Comparison of ENCODE assay signal across 11 cellular contexts in the genomic region with DNA sequence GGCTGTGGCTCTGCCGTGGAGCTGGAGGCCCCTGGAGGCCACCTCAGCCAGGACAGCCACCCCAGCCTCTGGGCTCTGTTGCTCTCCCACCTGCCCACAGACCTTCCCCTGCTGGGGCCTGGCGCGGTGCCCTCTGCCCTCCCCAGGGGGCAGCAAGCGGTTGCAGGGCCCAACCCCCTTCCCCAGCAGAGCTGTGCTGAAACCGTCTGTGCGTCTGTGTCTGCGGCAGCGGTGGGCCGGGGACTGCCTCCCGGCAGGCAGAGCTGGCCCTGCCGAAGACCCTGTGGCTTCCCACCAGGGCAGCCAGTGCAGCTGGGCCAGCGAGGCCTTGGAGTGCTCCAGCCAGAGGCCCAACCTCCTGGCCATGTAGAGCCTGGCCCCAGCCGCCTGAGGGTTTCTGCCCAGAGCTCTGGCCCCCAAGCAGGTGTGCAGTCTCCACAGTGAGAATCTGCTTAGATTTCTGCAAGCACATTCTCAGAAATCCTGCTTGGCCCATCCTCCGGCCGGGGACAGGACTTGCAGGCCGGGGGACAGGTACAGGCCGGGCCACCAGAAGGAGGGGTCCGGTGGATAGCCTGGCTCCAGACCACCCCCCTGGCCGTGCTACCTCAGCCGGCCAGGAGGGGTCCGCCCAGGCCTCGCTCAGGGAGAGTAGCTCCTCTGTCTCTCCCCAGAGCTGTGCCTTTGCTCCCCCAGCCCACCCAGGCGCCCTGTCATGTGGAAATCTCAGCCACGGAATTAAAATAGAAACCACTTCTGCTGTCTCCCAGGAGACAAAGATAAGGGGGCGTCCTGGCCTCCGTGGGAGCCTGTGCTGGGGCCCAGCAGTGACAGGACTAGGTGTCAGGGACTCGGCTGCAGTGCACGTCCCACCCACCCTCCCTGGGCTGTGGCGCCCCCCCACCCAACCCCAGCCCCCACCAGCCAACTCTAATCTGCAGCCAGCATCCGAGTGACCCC. TPM values are rescaled to one million over a fixed set of nuclear protein-coding genes. Genes with fewer than 3 reads are reported as not detected.
DNase-seq lines count a peak whose midpoint lies in the region; ATAC-seq and TF ChIP-seq lines count a peak whose summit lies in the region.
"Had no signal": no experiment of that assay in that cellular context is flagged by ENCODE, and none has a peak within 500 bp of the region (broad histone marks: within the 10 kb centered on the region; RNA-seq: fewer than 3 reads in every experiment).

No MANE protein-coding gene starts in this region.

- no peaks in the 10 kb centered on the region for H3K27me3 ChIP-seq in brain microvascular endothelial cell (replicated peaks)
- H3K27me3 ChIP-seq in lower lobe of right lung (ENCODE audit: low read depth) = peaks cover 5% of the 10 kb centered on the region
- no peaks in the 10 kb centered on the region for H3K27me3 ChIP-seq in prostate gland (replicated peaks; ENCODE audit: insufficient read depth)

- H3K27ac ChIP-seq in brain microvascular endothelial cell = no peak overlapping the region
- H3K27ac ChIP-seq in lower lobe of right lung = peak overlapping the region; percentile 28
- H3K27ac ChIP-seq in prostate gland = no peak overlapping the region

- H3K4me3 ChIP-seq in AG10803 (ENCODE audit: low read length) (no peak overlapping the region), brain microvascular endothelial cell (ENCODE audit: low read depth, low read length) (no peak overlapping the region), lower lobe of right lung (no peak overlapping the region), prostate gland (no peak overlapping the region)
- H3K4me3 ChIP-seq: Peyer's patch had no signal

- no peak for TF ChIP-seq POLR2A in prostate gland (IDR thresholded peaks at IDR 0.05)

- peaks cover 26% of the 10 kb centered on the region for H3K36me3 ChIP-seq in brain microvascular endothelial cell (replicated peaks)
- H3K36me3 ChIP-seq in lower lobe of right lung = peaks cover 36% of the 10 kb centered on the region
- H3K36me3 ChIP-seq in prostate gland = no peaks in the 10 kb centered on the region

- intact Hi-C loops in lower lobe of right lung (cut with DNase I) (no loop called here), prostate gland (cut with DNase I) (no loop called here)

- TF ChIP-seq CTCF in AG10803 (conservative IDR thresholded peaks at IDR 0.05; ENCODE audit: low read length) (0 out of 2 replicates have a peak, but pooled peaks have one; percentile 1), brain microvascular endothelial cell (IDR thresholded peaks at IDR 0.05; ENCODE audit: low read depth, low read length, missing control alignments) (peak; percentile 40), lower lobe of right lung (IDR thresholded peaks at IDR 0.05) (no peak), prostate gland (IDR thresholded peaks at IDR 0.05) (no peak)

- no peak for ATAC-seq in lower lobe of right lung

- in situ Hi-C loops in brain microvascular endothelial cell (cut with HindIII; ENCODE audit: low pct_ligation_motif_present, low sequenced_read_pairs) = no loop called here

- H3K4me1 ChIP-seq in lower lobe of right lung (peaks cover 63% of the 10 kb centered on the region), prostate gland (replicated peaks) (peaks cover 50% of the 10 kb centered on the region)

- WGBS in prostate gland = 61% methylated on average over 23 of the region's 30 CpGs

- no peaks in the 10 kb centered on the region for H3K9me3 ChIP-seq in lower lobe of right lung
- H3K9me3 ChIP-seq in prostate gland = no peaks in the 10 kb centered on the region
- H3K9me3 ChIP-seq: Peyer's patch had no signal

- DNase-seq in AG10803 (ENCODE audit: low read depth) (no peak), NAMALWA (ENCODE audit: low spot score) (peak; percentile 51), brain microvascular endothelial cell (no peak), lower lobe of right lung (no peak), prostate gland (ENCODE audit: low spot score) (no peak), NCI-H2029 (lab: John Stamatoyannopoulos, UW) (no peak), mucosa of gallbladder (ENCODE audit: low spot score) (no peak), A172 (ENCODE audit: low spot score) (no peak)
- DNase-seq: activated CD4-positive, CD25-positive, alpha-beta regulatory T cell treated with anti-CD3 and anti-CD28 coated beads, Interleukin-2, amount 50 U/mL, for 72 hours; foreskin fibroblast; Peyer's patch had no signal

RNA-seq across cellular contexts. Expression of a gene that starts 3.5 kb away (rescaled TPM):
- total RNA-seq in lower lobe of right lung = 143 TPM
- 100 to 1,000 TPM in 1 of 2 donors, 10 to 100 TPM in 1; 86.7 to 134 TPM for total RNA-seq in prostate gland
- 130 TPM for total RNA-seq in mucosa of gallbladder
- total RNA-seq in A172 (2014; rRNA removed; shearing (Covaris generic)) = 195 and 204 TPM in 2 replicates

RNA-seq across cellular contexts. Expression of a gene that starts 15.6 kb away (rescaled TPM):
- total RNA-seq in lower lobe of right lung = 237 TPM
- total RNA-seq in prostate gland = 10 to 100 TPM in 1 of 2 donors, 1 to 10 TPM in 1; 4.2 to 22.0 TPM
- 35.7 TPM for total RNA-seq in mucosa of gallbladder
- total RNA-seq in A172 (2014; rRNA removed; shearing (Covaris generic)) = 1.5 TPM in 1 of 2 replicates, not detected in the other

RNA-seq across cellular contexts. Expression of a gene that starts 20.0 kb away (rescaled TPM):
- total RNA-seq in lower lobe of right lung (10.6 TPM), prostate gland (1 to 10 TPM; 7.5 to 8.9 TPM), mucosa of gallbladder (10.8 TPM)
- 14.1 and 21.9 TPM in 2 replicates for total RNA-seq in A172 (2014; rRNA removed; shearing (Covaris generic))

RNA-seq across cellular contexts. Expression of a gene that starts 51.5 kb away (rescaled TPM):
- total RNA-seq in lower lobe of right lung = 69.7 TPM
- 100 to 1,000 TPM in 1 of 2 donors, 10 to 100 TPM in 1; 58.9 to 155 TPM for total RNA-seq in prostate gland
- total RNA-seq in mucosa of gallbladder = 111 TPM
- total RNA-seq in A172 (2014; rRNA removed; shearing (Covaris generic)) = 15.4 and 27.2 TPM in 2 replicates

RNA-seq across cellular contexts. Expression of a gene that starts 55.3 kb away (rescaled TPM):
- total RNA-seq in lower lobe of right lung (3.0 TPM), prostate gland (10 to 100 TPM; 11.1 to 15.7 TPM), mucosa of gallbladder (3.7 TPM)
- total RNA-seq in A172 (2014; rRNA removed; shearing (Covaris generic)) = 9.2 and 11.3 TPM in 2 replicates

Comparison
In these comparisons a context has a peak if more than half of its experiments do, and no peak if none do; other contexts are left out.
1. CTCF ChIP-seq: peak in AG10803 (single experiment) and brain microvascular endothelial cell (single experiment); none in lower lobe of right lung (single experiment) and prostate gland (0 of 4).